In genomic region chr6:156310701-156311100, GRCh38 we compare ENCODE assay signal across 12 cellular contexts.
DNase-seq lines count a peak whose midpoint lies in the region; TF ChIP-seq lines count a peak whose summit lies in the region.
"Had no signal": no experiment of that assay in that cellular context is flagged by ENCODE, and none has a peak within 500 bp of the region (broad histone marks: within the 10 kb centered on the region; RNA-seq: fewer than 3 reads in every experiment).

No MANE protein-coding gene starts in this region.

- no peak overlapping the region for H3K4me3 ChIP-seq in NT2/D1 (ENCODE audit: insufficient read length, low read depth)
- no peak overlapping the region for H3K4me3 ChIP-seq in thyroid gland (replicated peaks in 1 of 3)

- H3K36me3 ChIP-seq in NT2/D1 (ENCODE audit: insufficient read depth, insufficient read length, low read length) (no peaks in the 10 kb centered on the region), thyroid gland (no peaks in the 10 kb centered on the region)
- H3K36me3 ChIP-seq: BE2C had no signal

- peak overlapping the region; percentile 39 to 59 (median 56) for H3K27ac ChIP-seq in thyroid gland

- DNase-seq in NCI-H345 (lab: John Stamatoyannopoulos, UW) (peak; percentile 34), NCI-H345 treated with DMSO at 0.1 percent for 48 hours (lab: John Stamatoyannopoulos, UW; ENCODE audit: unreplicated experiment) (no peak), G401 (ENCODE audit: low spot score) (peak; percentile 62), NT2/D1 (ENCODE audit: low read depth, low spot score) (peak; percentile 3), thyroid gland (peak; percentile 63 to 71), SK-N-DZ (ENCODE audit: low spot score) (no peak), RKO (ENCODE audit: low spot score) (no peak)
- DNase-seq: BE2C; Caco-2; CD8-positive, alpha-beta T cell; GOT3; H9 had no signal

- no peaks in the 10 kb centered on the region for H3K27me3 ChIP-seq in NT2/D1 (ENCODE audit: insufficient read depth, insufficient read length)
- no peaks in the 10 kb centered on the region for H3K27me3 ChIP-seq in thyroid gland
- H3K27me3 ChIP-seq: BE2C had no signal

- TF ChIP-seq CTCF in thyroid gland (IDR thresholded peaks at IDR 0.05) = peak in 1 of 6 experiments; percentile 18

- H3K4me1 ChIP-seq in NT2/D1 (ENCODE audit: insufficient read depth, insufficient read length) (no peaks in the 10 kb centered on the region), thyroid gland (peaks cover 28 to 35% of the 10 kb centered on the region in 2 donors)
- H3K4me1 ChIP-seq: BE2C, Caco-2 had no signal

- H3K9ac ChIP-seq in NT2/D1 (ENCODE audit: insufficient read length, low read depth) = no peak overlapping the region

- intact Hi-C loops in thyroid gland (cut with DNase I) = no loop called here

- no peaks in the 10 kb centered on the region for H3K9me3 ChIP-seq in NT2/D1 (ENCODE audit: insufficient read depth, low read length)
- H3K9me3 ChIP-seq in thyroid gland = no peaks in the 10 kb centered on the region
- H3K9me3 ChIP-seq: BE2C, Caco-2 had no signal

- 34 to 36% methylated on average over 6 of the region's 6 CpGs for WGBS in thyroid gland, 2 donors

- no peak for TF ChIP-seq POLR2A in thyroid gland (IDR thresholded peaks at IDR 0.05)

- in situ Hi-C loops in G401 (cut with HindIII; ENCODE audit: low sequenced_read_pairs) = no loop called here

Comparison
In these comparisons a context has a peak if more than half of its experiments do, and no peak if none do; other contexts are left out.
1. DNase-seq: peak in NCI-H345 (single experiment), G401 (single experiment), NT2/D1 (single experiment) and thyroid gland (2 of 2); none in NCI-H345 treated with DMSO at 0.1 percent for 48 hours (single experiment), SK-N-DZ (single experiment) and RKO (single experiment).